ENCODE assay signal across 33 cellular contexts in the genomic region with DNA sequence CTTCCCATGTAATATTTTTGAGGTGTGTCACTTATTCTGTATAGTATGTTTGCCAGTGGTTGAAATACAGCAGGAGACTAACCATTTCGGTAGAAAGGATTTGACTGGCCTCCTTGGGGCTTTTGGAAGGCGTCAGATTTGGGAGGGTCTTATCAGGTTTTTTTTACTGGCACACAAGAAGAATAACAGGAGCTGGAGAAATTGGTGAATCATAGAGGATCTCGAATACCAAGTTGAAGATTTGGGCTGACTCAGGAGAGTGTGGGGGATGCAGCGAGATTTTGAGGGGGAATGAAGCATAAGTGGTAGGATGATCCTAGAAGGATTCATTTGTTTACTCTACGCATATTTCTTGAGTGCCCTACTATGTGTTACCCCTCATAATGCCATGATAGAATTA.
"Had no signal": no experiment of that assay in that cellular context is flagged by ENCODE, and none has a peak within 500 bp of the region (broad histone marks: within the 10 kb centered on the region; RNA-seq: fewer than 3 reads in every experiment).

No MANE protein-coding gene starts in this region.

- H3K4me3 Mint-ChIP-seq: activated CD4-positive, alpha-beta T cell treated with anti-CD3 and anti-CD28 coated beads, Interleukin-2, amount 10 ng/mL, durations not matched to agents 24 days and 14 days; activated CD8-positive, alpha-beta T cell treated with anti-CD3 and anti-CD28 coated beads for 36 hours; activated naive CD8-positive, alpha-beta T cell treated with anti-CD3 and anti-CD28 coated beads for 36 hours; activated T-cell treated with anti-CD3 and anti-CD28 coated beads, Interleukin-2, amount 50 U/mL, for 72 hours; activated T-helper 17 cell treated with anti-CD3 and anti-CD28 coated beads, Interleukin-2, amount 50 U/mL, for 72 hours; brain; central memory CD8-positive, alpha-beta T cell had no signal

- H3K4me3 ChIP-seq: ascending aorta, cardiac muscle cell, Peyer's patch, SJSA1 had no signal

- H3K4me1 Mint-ChIP-seq: central memory CD8-positive, alpha-beta T cell had no signal

- ATAC-seq: activated CD8-positive, alpha-beta T cell treated with anti-CD3 and anti-CD28 coated beads for 36 hours; activated T-cell treated with anti-CD3 and anti-CD28 coated beads, Interleukin-2, amount 50 U/mL, for 72 hours; activated T-helper 17 cell treated with anti-CD3 and anti-CD28 coated beads, Interleukin-2, amount 50 U/mL, for 72 hours; PC-3 had no signal

- H3K36me3 ChIP-seq: ascending aorta, cardiac muscle cell, Peyer's patch, SJSA1 had no signal

- H3K27ac ChIP-seq: ascending aorta, cardiac muscle cell, Peyer's patch, SJSA1 had no signal

- H3K27me3 ChIP-seq: ascending aorta, cardiac muscle cell, Peyer's patch, SJSA1 had no signal

- H3K4me1 ChIP-seq: Peyer's patch had no signal

- H3K27me3 Mint-ChIP-seq: activated CD4-positive, alpha-beta T cell treated with anti-CD3 and anti-CD28 coated beads, Interleukin-2, amount 10 ng/mL, durations not matched to agents 24 days and 14 days; activated CD8-positive, alpha-beta T cell treated with anti-CD3 and anti-CD28 coated beads for 36 hours; activated naive CD8-positive, alpha-beta T cell treated with anti-CD3 and anti-CD28 coated beads for 36 hours; activated T-helper 17 cell treated with anti-CD3 and anti-CD28 coated beads, Interleukin-2, amount 50 U/mL, for 72 hours; central memory CD8-positive, alpha-beta T cell had no signal

- DNase-seq: activated CD4-positive, alpha-beta T cell treated with anti-CD3 and anti-CD28 coated beads, Interleukin-2, amount 10 ng/mL, durations not matched to agents 24 days and 14 days; activated CD4-positive, alpha-beta T cell treated with anti-CD3 and anti-CD28 coated beads, Interleukin-2, amount 50 U/mL, for 4 hours; activated CD8-positive, alpha-beta T cell treated with anti-CD3 and anti-CD28 coated beads for 36 hours; activated effector memory CD4-positive, alpha-beta T cell treated with anti-CD3 and anti-CD28 coated beads, Interleukin-2, amount 50 U/mL, for 16 hours; activated naive CD4-positive, alpha-beta T cell; activated naive CD4-positive, alpha-beta T cell treated with anti-CD3 and anti-CD28 coated beads, Interleukin-2, amount 50 U/mL, for 16 hours; activated naive CD8-positive, alpha-beta T cell treated with anti-CD3 and anti-CD28 coated beads for 36 hours; activated T-cell treated with anti-CD3 and anti-CD28 coated beads, Interleukin-2, amount 50 U/mL, for 1 hour; activated T-cell treated with anti-CD3 and anti-CD28 coated beads, Interleukin-2, amount 50 U/mL, for 72 hours; amygdala; NCI-H1092 treated with DMSO at 0.1 percent for 48 hours; NCI-H1417; NCI-H146; NCI-H187; NCI-H2029 treated with DMSO at 0.1 percent for 48 hours; NCI-H2107; NCI-H2171; NCI-H510A; NCI-H526; NCI-H748 treated with DMSO at 0.1 percent for 48 hours; NK-92 treated with Interleukin-12 subunit alpha and Interleukin-12 subunit beta, amount 100 ng/mL, for 24 hours; PC-3; Peyer's patch; RPMI8226; SHP77 treated with DMSO at 0.1 percent for 48 hours; SK-N-SH; T1000 had no signal

- H3K27ac Mint-ChIP-seq: activated CD4-positive, alpha-beta T cell treated with anti-CD3 and anti-CD28 coated beads, Interleukin-2, amount 10 ng/mL, durations not matched to agents 24 days and 14 days; activated CD8-positive, alpha-beta T cell treated with anti-CD3 and anti-CD28 coated beads for 36 hours; activated naive CD8-positive, alpha-beta T cell treated with anti-CD3 and anti-CD28 coated beads for 36 hours; activated T-cell treated with anti-CD3 and anti-CD28 coated beads, Interleukin-2, amount 50 U/mL, for 72 hours; activated T-helper 17 cell treated with anti-CD3 and anti-CD28 coated beads, Interleukin-2, amount 50 U/mL, for 72 hours; brain had no signal

- H3K9me3 ChIP-seq: ascending aorta, Peyer's patch, SJSA1, SK-N-SH had no signal

- H3K9me3 Mint-ChIP-seq: activated CD4-positive, alpha-beta T cell treated with anti-CD3 and anti-CD28 coated beads, Interleukin-2, amount 10 ng/mL, durations not matched to agents 24 days and 14 days; activated CD8-positive, alpha-beta T cell treated with anti-CD3 and anti-CD28 coated beads for 36 hours; activated naive CD8-positive, alpha-beta T cell treated with anti-CD3 and anti-CD28 coated beads for 36 hours; activated T-cell treated with anti-CD3 and anti-CD28 coated beads, Interleukin-2, amount 50 U/mL, for 72 hours; activated T-helper 17 cell treated with anti-CD3 and anti-CD28 coated beads, Interleukin-2, amount 50 U/mL, for 72 hours; brain; central memory CD8-positive, alpha-beta T cell had no signal
